ENCODE assay signal across 1 cellular context in the genomic region with DNA sequence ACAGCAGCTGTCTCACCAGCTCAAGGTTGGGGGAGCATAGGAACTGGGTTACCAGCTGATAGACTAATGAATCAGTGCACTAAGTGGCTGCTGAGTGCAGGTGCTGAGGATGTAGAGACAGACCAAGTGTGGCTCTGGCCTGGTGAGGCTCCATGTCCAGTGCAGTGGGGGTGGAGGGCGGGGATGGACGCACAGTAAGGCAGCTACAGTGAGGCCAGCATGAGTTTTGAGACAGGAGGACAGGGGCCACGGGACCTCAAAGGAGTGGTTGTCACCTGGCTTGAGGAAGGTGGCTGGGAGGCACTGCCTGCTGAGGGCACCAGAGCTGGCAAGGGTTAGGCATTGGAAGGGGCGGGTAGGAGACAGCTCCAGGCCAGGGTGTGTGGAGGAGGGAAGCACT.
TF ChIP-seq lines count a peak whose summit lies in the region.

No MANE protein-coding gene starts in this region.

TF ChIP-seq in HepG2, 621 proteins besides CTCF, POLR2A, EP300 and RAD21:
- TF ChIP-seq, protein P1, sequence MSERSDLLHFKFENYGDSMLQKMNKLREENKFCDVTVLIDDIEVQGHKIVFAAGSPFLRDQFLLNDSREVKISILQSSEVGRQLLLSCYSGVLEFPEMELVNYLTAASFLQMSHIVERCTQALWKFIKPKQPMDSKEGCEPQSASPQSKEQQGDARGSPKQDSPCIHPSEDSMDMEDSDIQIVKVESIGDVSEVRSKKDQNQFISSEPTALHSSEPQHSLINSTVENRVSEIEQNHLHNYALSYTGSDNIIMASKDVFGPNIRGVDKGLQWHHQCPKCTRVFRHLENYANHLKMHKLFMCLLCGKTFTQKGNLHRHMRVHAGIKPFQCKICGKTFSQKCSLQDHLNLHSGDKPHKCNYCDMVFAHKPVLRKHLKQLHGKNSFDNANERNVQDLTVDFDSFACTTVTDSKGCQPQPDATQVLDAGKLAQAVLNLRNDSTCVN (CRISPR knock-in tag; IDR thresholded peaks at IDR 0.05; ENCODE audit: borderline replicate concordance), result no peak
- no peak for TF ChIP-seq BRD4 (CRISPR knock-in tag; IDR thresholded peaks at IDR 0.05)
- TF ChIP-seq, protein P2, sequence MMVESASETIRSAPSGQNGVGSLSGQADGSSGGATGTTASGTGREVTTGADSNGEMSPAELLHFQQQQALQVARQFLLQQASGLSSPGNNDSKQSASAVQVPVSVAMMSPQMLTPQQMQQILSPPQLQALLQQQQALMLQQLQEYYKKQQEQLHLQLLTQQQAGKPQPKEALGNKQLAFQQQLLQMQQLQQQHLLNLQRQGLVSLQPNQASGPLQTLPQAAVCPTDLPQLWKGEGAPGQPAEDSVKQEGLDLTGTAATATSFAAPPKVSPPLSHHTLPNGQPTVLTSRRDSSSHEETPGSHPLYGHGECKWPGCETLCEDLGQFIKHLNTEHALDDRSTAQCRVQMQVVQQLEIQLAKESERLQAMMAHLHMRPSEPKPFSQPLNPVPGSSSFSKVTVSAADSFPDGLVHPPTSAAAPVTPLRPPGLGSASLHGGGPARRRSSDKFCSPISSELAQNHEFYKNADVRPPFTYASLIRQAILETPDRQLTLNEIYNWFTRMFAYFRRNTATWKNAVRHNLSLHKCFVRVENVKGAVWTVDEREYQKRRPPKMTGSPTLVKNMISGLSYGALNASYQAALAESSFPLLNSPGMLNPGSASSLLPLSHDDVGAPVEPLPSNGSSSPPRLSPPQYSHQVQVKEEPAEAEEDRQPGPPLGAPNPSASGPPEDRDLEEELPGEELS (CRISPR knock-in tag; IDR thresholded peaks at IDR 0.05), result no peak
- TF ChIP-seq, protein P3, sequence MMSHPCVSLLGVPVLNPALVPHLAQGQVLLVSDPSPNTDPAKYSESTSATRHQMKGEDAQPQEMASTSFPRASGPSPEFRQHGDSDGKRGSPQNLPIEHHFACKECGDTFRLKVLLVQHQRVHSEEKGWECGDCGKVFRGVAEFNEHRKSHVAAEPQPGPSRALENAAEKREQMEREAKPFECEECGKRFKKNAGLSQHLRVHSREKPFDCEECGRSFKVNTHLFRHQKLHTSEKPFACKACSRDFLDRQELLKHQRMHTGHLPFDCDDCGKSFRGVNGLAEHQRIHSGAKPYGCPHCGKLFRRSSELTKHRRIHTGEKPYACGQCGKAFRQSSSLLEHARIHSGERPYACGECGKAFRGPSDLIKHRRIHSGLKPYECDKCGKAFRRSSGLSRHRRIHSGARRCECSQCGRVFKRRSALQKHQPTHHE (CRISPR knock-in tag; IDR thresholded peaks at IDR 0.05; ENCODE audit: borderline replicate concordance), result no peak
- no peak for TF ChIP-seq GLI4 (CRISPR knock-in tag; IDR thresholded peaks at IDR 0.05; ENCODE audit: borderline replicate concordance)
- no peak for TF ChIP-seq ZNF430 (CRISPR knock-in tag; IDR thresholded peaks at IDR 0.05)
- TF ChIP-seq, protein P4, sequence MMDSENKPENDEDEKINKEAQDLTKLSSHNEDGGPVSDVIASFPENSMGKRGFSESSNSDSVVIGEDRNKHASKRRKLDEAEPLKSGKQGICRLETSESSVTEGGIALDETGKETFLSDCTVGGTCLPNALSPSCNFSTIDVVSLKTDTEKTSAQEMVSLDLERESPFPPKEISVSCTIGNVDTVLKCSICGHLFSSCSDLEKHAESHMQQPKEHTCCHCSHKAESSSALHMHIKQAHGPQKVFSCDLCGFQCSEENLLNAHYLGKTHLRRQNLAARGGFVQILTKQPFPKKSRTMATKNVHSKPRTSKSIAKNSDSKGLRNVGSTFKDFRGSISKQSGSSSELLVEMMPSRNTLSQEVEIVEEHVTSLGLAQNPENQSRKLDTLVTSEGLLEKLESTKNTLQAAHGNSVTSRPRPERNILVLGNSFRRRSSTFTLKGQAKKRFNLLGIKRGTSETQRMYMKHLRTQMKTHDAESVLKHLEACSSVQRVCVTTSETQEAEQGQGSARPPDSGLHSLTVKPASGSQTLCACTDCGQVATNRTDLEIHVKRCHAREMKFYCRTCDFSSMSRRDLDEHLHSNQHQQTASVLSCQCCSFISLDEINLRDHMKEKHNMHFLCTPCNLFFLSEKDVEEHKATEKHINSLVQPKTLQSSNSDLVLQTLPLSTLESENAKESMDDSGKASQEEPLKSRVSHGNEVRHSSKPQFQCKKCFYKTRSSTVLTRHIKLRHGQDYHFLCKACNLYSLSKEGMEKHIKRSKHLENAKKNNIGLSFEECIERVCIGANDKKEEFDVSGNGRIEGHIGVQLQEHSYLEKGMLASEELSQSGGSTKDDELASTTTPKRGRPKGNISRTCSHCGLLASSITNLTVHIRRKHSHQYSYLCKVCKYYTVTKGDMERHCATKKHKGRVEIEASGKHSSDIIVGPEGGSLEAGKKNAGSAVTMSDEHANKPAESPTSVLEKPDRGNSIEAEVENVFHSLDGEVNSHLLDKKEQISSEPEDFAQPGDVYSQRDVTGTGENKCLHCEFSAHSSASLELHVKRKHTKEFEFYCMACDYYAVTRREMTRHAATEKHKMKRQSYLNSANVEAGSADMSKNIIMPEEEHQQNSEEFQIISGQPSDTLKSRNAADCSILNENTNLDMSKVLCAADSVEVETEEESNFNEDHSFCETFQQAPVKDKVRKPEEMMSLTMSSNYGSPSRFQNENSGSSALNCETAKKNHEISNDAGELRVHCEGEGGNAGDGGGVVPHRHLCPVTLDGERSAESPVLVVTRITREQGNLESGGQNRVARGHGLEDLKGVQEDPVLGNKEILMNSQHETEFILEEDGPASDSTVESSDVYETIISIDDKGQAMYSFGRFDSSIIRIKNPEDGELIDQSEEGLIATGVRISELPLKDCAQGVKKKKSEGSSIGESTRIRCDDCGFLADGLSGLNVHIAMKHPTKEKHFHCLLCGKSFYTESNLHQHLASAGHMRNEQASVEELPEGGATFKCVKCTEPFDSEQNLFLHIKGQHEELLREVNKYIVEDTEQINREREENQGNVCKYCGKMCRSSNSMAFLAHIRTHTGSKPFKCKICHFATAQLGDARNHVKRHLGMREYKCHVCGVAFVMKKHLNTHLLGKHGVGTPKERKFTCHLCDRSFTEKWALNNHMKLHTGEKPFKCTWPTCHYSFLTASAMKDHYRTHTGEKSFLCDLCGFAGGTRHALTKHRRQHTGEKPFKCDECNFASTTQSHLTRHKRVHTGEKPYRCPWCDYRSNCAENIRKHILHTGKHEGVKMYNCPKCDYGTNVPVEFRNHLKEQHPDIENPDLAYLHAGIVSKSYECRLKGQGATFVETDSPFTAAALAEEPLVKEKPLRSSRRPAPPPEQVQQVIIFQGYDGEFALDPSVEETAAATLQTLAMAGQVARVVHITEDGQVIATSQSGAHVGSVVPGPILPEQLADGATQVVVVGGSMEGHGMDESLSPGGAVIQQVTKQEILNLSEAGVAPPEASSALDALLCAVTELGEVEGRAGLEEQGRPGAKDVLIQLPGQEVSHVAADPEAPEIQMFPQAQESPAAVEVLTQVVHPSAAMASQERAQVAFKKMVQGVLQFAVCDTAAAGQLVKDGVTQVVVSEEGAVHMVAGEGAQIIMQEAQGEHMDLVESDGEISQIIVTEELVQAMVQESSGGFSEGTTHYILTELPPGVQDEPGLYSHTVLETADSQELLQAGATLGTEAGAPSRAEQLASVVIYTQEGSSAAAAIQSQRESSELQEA (CRISPR knock-in tag; IDR thresholded peaks at IDR 0.05; ENCODE audit: not compliant biosample characterization), result no peak
- TF ChIP-seq, protein P5, sequence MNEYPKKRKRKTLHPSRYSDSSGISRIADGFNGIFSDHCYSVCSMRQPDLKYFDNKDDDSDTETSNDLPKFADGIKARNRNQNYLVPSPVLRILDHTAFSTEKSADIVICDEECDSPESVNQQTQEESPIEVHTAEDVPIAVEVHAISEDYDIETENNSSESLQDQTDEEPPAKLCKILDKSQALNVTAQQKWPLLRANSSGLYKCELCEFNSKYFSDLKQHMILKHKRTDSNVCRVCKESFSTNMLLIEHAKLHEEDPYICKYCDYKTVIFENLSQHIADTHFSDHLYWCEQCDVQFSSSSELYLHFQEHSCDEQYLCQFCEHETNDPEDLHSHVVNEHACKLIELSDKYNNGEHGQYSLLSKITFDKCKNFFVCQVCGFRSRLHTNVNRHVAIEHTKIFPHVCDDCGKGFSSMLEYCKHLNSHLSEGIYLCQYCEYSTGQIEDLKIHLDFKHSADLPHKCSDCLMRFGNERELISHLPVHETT (CRISPR knock-in tag; conservative IDR thresholded peaks at IDR 0.05), result no peak
- TF ChIP-seq U2AF1 (optimal IDR thresholded peaks at IDR 0.05; ENCODE audit: low read depth, low read length), result no peak
- TF ChIP-seq ZC3H4 (CRISPR knock-in tag; IDR thresholded peaks at IDR 0.05; ENCODE audit: borderline replicate concordance), result no peak
- TF ChIP-seq, protein P6, sequence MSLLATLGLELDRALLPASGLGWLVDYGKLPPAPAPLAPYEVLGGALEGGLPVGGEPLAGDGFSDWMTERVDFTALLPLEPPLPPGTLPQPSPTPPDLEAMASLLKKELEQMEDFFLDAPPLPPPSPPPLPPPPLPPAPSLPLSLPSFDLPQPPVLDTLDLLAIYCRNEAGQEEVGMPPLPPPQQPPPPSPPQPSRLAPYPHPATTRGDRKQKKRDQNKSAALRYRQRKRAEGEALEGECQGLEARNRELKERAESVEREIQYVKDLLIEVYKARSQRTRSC (CRISPR knock-in tag; IDR thresholded peaks at IDR 0.05; ENCODE audit: low read depth), result no peak
- no peak for TF ChIP-seq ZNF251 (CRISPR knock-in tag; IDR thresholded peaks at IDR 0.05)
- TF ChIP-seq ZNF484 (CRISPR knock-in tag; IDR thresholded peaks at IDR 0.05; ENCODE audit: borderline replicate concordance, low read depth), result no peak
- TF ChIP-seq, protein P7, sequence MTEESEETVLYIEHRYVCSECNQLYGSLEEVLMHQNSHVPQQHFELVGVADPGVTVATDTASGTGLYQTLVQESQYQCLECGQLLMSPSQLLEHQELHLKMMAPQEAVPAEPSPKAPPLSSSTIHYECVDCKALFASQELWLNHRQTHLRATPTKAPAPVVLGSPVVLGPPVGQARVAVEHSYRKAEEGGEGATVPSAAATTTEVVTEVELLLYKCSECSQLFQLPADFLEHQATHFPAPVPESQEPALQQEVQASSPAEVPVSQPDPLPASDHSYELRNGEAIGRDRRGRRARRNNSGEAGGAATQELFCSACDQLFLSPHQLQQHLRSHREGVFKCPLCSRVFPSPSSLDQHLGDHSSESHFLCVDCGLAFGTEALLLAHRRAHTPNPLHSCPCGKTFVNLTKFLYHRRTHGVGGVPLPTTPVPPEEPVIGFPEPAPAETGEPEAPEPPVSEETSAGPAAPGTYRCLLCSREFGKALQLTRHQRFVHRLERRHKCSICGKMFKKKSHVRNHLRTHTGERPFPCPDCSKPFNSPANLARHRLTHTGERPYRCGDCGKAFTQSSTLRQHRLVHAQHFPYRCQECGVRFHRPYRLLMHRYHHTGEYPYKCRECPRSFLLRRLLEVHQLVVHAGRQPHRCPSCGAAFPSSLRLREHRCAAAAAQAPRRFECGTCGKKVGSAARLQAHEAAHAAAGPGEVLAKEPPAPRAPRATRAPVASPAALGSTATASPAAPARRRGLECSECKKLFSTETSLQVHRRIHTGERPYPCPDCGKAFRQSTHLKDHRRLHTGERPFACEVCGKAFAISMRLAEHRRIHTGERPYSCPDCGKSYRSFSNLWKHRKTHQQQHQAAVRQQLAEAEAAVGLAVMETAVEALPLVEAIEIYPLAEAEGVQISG (CRISPR knock-in tag; IDR thresholded peaks at IDR 0.05), result no peak
- TF ChIP-seq ZFAT (CRISPR knock-in tag; conservative IDR thresholded peaks at IDR 0.05), result no peak
- TF ChIP-seq, protein P8, sequence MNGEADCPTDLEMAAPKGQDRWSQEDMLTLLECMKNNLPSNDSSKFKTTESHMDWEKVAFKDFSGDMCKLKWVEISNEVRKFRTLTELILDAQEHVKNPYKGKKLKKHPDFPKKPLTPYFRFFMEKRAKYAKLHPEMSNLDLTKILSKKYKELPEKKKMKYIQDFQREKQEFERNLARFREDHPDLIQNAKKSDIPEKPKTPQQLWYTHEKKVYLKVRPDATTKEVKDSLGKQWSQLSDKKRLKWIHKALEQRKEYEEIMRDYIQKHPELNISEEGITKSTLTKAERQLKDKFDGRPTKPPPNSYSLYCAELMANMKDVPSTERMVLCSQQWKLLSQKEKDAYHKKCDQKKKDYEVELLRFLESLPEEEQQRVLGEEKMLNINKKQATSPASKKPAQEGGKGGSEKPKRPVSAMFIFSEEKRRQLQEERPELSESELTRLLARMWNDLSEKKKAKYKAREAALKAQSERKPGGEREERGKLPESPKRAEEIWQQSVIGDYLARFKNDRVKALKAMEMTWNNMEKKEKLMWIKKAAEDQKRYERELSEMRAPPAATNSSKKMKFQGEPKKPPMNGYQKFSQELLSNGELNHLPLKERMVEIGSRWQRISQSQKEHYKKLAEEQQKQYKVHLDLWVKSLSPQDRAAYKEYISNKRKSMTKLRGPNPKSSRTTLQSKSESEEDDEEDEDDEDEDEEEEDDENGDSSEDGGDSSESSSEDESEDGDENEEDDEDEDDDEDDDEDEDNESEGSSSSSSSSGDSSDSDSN (CRISPR knock-in tag; IDR thresholded peaks at IDR 0.05), result no peak
- no peak for TF ChIP-seq ZNF878 (CRISPR knock-in tag; IDR thresholded peaks at IDR 0.05)
- TF ChIP-seq THAP11 (CRISPR knock-in tag; IDR thresholded peaks at IDR 0.05), result no peak
- no peak for TF ChIP-seq ZNF660 (CRISPR knock-in tag; IDR thresholded peaks at IDR 0.05; ENCODE audit: borderline replicate concordance, low read depth)
